Comparison of ENCODE assay signal across 8 cellular contexts in the genomic region with DNA sequence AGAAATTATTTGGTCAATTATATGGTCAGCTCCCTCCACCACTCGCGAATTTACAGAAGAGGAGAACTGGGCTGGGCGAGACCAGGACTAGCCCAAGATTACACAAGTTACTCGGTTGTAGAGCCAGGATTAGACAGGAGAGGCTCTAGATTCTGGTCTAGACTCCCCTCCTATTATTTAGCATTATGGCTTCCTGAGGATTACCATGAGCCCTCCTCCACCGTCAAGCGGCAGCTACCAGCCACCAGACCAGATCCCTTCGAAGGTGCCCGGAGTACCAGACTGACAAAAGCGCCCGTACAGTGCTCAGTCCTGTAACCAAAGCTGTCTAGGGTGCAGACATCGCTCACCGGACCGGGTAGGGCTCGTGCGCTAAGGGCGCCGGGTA. TPM values are rescaled to one million over a fixed set of nuclear protein-coding genes. Genes with fewer than 3 reads are reported as not detected.
DNase-seq lines count a peak whose midpoint lies in the region; ATAC-seq, FAIRE-seq and TF ChIP-seq lines count a peak whose summit lies in the region.

No MANE protein-coding gene starts in this region.

- no peaks in the 10 kb centered on the region for H3K9me3 Mint-ChIP-seq in activated CD4-positive, alpha-beta T cell treated with anti-CD3 and anti-CD28 coated beads, Interleukin-2, amount 10 ng/mL, durations not matched to agents 7 days and 5 days
- H3K9me3 Mint-ChIP-seq in activated CD4-positive, alpha-beta memory T cell treated with anti-CD3 and anti-CD28 coated beads for 36 hours = no peaks in the 10 kb centered on the region

- H3K4me1 ChIP-seq in kidney (ENCODE audit: control insufficient read depth in 1 of 2, insufficient read depth in 1 of 2, low read depth in 1 of 2, low read length in 2 of 2) = peaks cover 0 to 9% of the 10 kb centered on the region in 2 donors
- H3K4me1 ChIP-seq in stomach smooth muscle (ENCODE audit: control insufficient read depth, insufficient read depth, low read length) = peaks cover 21% of the 10 kb centered on the region

- no peak for DNase-seq in activated CD4-positive, alpha-beta T cell treated with anti-CD3 and anti-CD28 coated beads, Interleukin-2, amount 10 ng/mL, durations not matched to agents 7 days and 5 days
- DNase-seq in activated CD4-positive, alpha-beta T cell treated with anti-CD3 and anti-CD28 coated beads for 48 hours = no peak
- no peak for DNase-seq in activated CD4-positive, alpha-beta memory T cell treated with anti-CD3 and anti-CD28 coated beads for 36 hours
- DNase-seq in kidney (no peak), NCI-H2029 (lab: John Stamatoyannopoulos, UW) (no peak)

- H3K4me1 Mint-ChIP-seq in activated CD4-positive, alpha-beta T cell treated with anti-CD3 and anti-CD28 coated beads, Interleukin-2, amount 10 ng/mL, durations not matched to agents 7 days and 5 days = peaks cover 22% of the 10 kb centered on the region
- H3K4me1 Mint-ChIP-seq in activated CD4-positive, alpha-beta memory T cell treated with anti-CD3 and anti-CD28 coated beads for 36 hours (ENCODE audit: low read depth) = peaks cover 12% of the 10 kb centered on the region

- peak overlapping the region; percentile 52 for H3K4me3 Mint-ChIP-seq in activated CD4-positive, alpha-beta T cell treated with anti-CD3 and anti-CD28 coated beads, Interleukin-2, amount 10 ng/mL, durations not matched to agents 7 days and 5 days
- H3K4me3 Mint-ChIP-seq in activated CD4-positive, alpha-beta memory T cell treated with anti-CD3 and anti-CD28 coated beads for 36 hours = peak overlapping the region; percentile 46

- intact Hi-C loops in activated CD4-positive, alpha-beta memory T cell treated with anti-CD3 and anti-CD28 coated beads for 36 hours (cut with micrococcal nuclease) = no loop called here
- intact Hi-C loops in kidney (cut with DNase I) = no loop called here

- POLR2A ChIA-PET in activated CD4-positive, alpha-beta T cell treated with anti-CD3 and anti-CD28 coated beads, Interleukin-2, amount 10 ng/mL, durations not matched to agents 7 days and 5 days (lab: Charles Lee) = no interaction called here
- POLR2A ChIA-PET in activated CD4-positive, alpha-beta memory T cell treated with anti-CD3 and anti-CD28 coated beads for 36 hours (lab: Charles Lee) = no interaction called here

- H3K36me3 ChIP-seq in kidney (ENCODE audit: control insufficient read depth in 1 of 2, insufficient read depth in 2 of 2, low read length in 2 of 2) (no peaks in the 10 kb centered on the region), stomach smooth muscle (ENCODE audit: control insufficient read depth in 2 of 2, insufficient read depth in 2 of 2, low read length in 2 of 2) (no peaks in the 10 kb centered on the region)

- peaks cover 3% of the 10 kb centered on the region for H3K36me3 Mint-ChIP-seq in activated CD4-positive, alpha-beta T cell treated with anti-CD3 and anti-CD28 coated beads, Interleukin-2, amount 10 ng/mL, durations not matched to agents 7 days and 5 days (ENCODE audit: low read depth)
- peaks cover 2% of the 10 kb centered on the region for H3K36me3 Mint-ChIP-seq in activated CD4-positive, alpha-beta memory T cell treated with anti-CD3 and anti-CD28 coated beads for 36 hours

- TF ChIP-seq CTCF in kidney (IDR thresholded peaks at IDR 0.05; ENCODE audit: borderline replicate concordance, extremely low read depth, insufficient read depth) = no peak

- FAIRE-seq in kidney (lab: Jason Lieb, UNC) = no peak

- H3K9me3 ChIP-seq in kidney (ENCODE audit: control insufficient read depth in 1 of 2, low read length in 2 of 2) = no peaks in the 10 kb centered on the region
- H3K9me3 ChIP-seq in stomach smooth muscle (ENCODE audit: control insufficient read depth in 2 of 2, low read length in 2 of 2) = no peaks in the 10 kb centered on the region

- CTCF ChIA-PET in activated CD4-positive, alpha-beta T cell treated with anti-CD3 and anti-CD28 coated beads, Interleukin-2, amount 10 ng/mL, durations not matched to agents 7 days and 5 days (lab: Charles Lee) = interaction anchor here (0.5 to 0.9 kb wide), 2 partner anchors 95 to 258 kb away, joined by 3 read pairs; no protein-coding TSS in a partner anchor
- CTCF ChIA-PET in activated CD4-positive, alpha-beta memory T cell treated with anti-CD3 and anti-CD28 coated beads for 36 hours (lab: Charles Lee) = interaction anchor here (0.7 to 2.0 kb wide), 2 partner anchors 20 to 190 kb away, joined by 3 to 5 read pairs; no protein-coding TSS in a partner anchor

- ATAC-seq in HG03139 (IDR thresholded peaks at IDR 0.05; ENCODE audit: unreplicated experiment) (no peak), GM19455 (IDR thresholded peaks at IDR 0.05; ENCODE audit: unreplicated experiment) (no peak)

- peak overlapping the region; percentile 49 to 57 for H3K4me3 ChIP-seq in kidney (ENCODE audit: low read length in 2 of 2)
- H3K4me3 ChIP-seq in stomach smooth muscle (ENCODE audit: low read length in 2 of 2) = peak overlapping the region in 1 of 2 donors; percentile 80

- peaks cover 57% of the 10 kb centered on the region for H3K27me3 Mint-ChIP-seq in activated CD4-positive, alpha-beta T cell treated with anti-CD3 and anti-CD28 coated beads, Interleukin-2, amount 10 ng/mL, durations not matched to agents 7 days and 5 days
- H3K27me3 Mint-ChIP-seq in activated CD4-positive, alpha-beta memory T cell treated with anti-CD3 and anti-CD28 coated beads for 36 hours = peaks cover 52% of the 10 kb centered on the region

- H3K9ac ChIP-seq in kidney (ENCODE audit: low read length in 2 of 2) (no peak overlapping the region), stomach smooth muscle (ENCODE audit: low read length in 2 of 2) (peak overlapping the region in 1 of 2 donors; percentile 13)

- H3K27ac Mint-ChIP-seq in activated CD4-positive, alpha-beta T cell treated with anti-CD3 and anti-CD28 coated beads, Interleukin-2, amount 10 ng/mL, durations not matched to agents 7 days and 5 days = no peak overlapping the region
- no peak overlapping the region for H3K27ac Mint-ChIP-seq in activated CD4-positive, alpha-beta memory T cell treated with anti-CD3 and anti-CD28 coated beads for 36 hours

- H3K27me3 ChIP-seq in stomach smooth muscle (ENCODE audit: control insufficient read depth in 1 of 2, insufficient read depth in 2 of 2, low read length in 2 of 2) = peaks cover 4 to 8% of the 10 kb centered on the region in 2 donors

- H3K27ac ChIP-seq in kidney (ENCODE audit: low read depth in 2 of 2, low read length in 2 of 2) (no peak overlapping the region), stomach smooth muscle (ENCODE audit: low read length) (peak overlapping the region; percentile 66)

RNA-seq across cellular contexts. Expression of gene MLNR, which starts 0.5 kb away (rescaled TPM):
- not detected for total RNA-seq in activated CD4-positive, alpha-beta T cell treated with anti-CD3 and anti-CD28 coated beads, Interleukin-2, amount 10 ng/mL, durations not matched to agents 7 days and 5 days
- total RNA-seq in activated CD4-positive, alpha-beta memory T cell treated with anti-CD3 and anti-CD28 coated beads for 36 hours = not detected
- 0.28 TPM for total RNA-seq in kidney
- polyA plus RNA-seq in kidney (ENCODE audit: insufficient read depth, low read depth, low replicate concordance) = not detected

RNA-seq across cellular contexts. Expression of gene CDADC1, which starts 28.1 kb away (rescaled TPM):
- total RNA-seq in activated CD4-positive, alpha-beta T cell treated with anti-CD3 and anti-CD28 coated beads, Interleukin-2, amount 10 ng/mL, durations not matched to agents 7 days and 5 days = 10 to 100 TPM in 1 of 2 experiments, 1 to 10 TPM in 1; 9.6 to 10.5 TPM
- 10 to 100 TPM in 1 of 2 experiments, 1 to 10 TPM in 1; 9.0 to 11.1 TPM for total RNA-seq in activated CD4-positive, alpha-beta memory T cell treated with anti-CD3 and anti-CD28 coated beads for 36 hours
- total RNA-seq in kidney = 8.3 TPM
- 12.2 TPM for polyA plus RNA-seq in kidney (ENCODE audit: insufficient read depth, low read depth, low replicate concordance)
